ENCODE assay signal across 11 cellular contexts in the genomic region with DNA sequence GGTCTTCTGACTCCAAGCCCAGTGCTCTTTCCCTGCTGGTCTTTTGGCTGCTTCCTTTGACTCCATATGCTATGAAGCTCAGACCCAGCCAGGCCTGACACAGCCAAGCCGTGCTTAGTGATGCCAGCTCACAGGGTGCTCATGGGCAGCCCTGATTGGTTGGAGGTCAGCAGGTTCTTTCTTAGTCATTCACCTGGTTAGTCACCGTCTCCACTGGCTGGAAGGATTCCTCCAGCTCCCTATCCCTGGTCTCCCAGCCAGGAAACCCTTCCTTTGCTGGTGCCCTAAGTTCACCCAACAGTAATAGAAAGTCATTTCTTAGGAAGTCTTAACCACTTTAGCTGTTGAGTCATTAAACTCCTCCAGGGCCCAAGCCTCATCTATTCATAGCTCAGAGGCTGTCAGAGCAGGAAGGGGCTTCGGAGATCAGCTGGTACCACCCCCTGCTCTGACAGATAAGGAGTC. TPM values are rescaled to one million over a fixed set of nuclear protein-coding genes. Genes with fewer than 3 reads are reported as not detected.
A peak's percentile ranks its signal among the peaks of the same experiment; 100 is the strongest.
DNase-seq lines count a peak whose midpoint lies in the region; ATAC-seq and TF ChIP-seq lines count a peak whose summit lies in the region.
"Had no signal": no experiment of that assay in that cellular context is flagged by ENCODE, and none has a peak within 500 bp of the region (broad histone marks: within the 10 kb centered on the region; RNA-seq: fewer than 3 reads in every experiment).

No MANE protein-coding gene starts in this region.

- H3K36me3 ChIP-seq in cardiac muscle cell = no peaks in the 10 kb centered on the region

- H3K27ac ChIP-seq in cardiac muscle cell = no peak overlapping the region

- intact Hi-C loops in Right ventricle myocardium inferior (cut with DNase I) = no loop called here
- intact Hi-C loops in sciatic nerve (cut with DNase I) = no loop called here

- H3K4me1 ChIP-seq in cardiac muscle cell (ENCODE audit: low read depth) = peaks cover 37% of the 10 kb centered on the region

- TF ChIP-seq CTCF in cardiac muscle cell (IDR thresholded peaks at IDR 0.05; ENCODE audit: low read depth, low read length) = no peak
- TF ChIP-seq CTCF in fibroblast of pulmonary artery (IDR thresholded peaks at IDR 0.05; ENCODE audit: low read length, missing control alignments) = no peak

- H3K4me3 ChIP-seq in cardiac muscle cell = no peak overlapping the region
- no peak overlapping the region for H3K4me3 ChIP-seq in fibroblast of pulmonary artery (replicated peaks; ENCODE audit: low read depth, low read length)

- H3K27me3 ChIP-seq in cardiac muscle cell = peaks cover 23% of the 10 kb centered on the region

- DNase-seq in cardiac muscle cell (ENCODE audit: low read depth in 1 of 2, low spot score in 1 of 2) (peak; percentile 32 to 34), Right ventricle myocardium inferior (ENCODE audit: missing footprints) (no peak), RKO (ENCODE audit: low spot score) (peak; percentile 96), fibroblast of pulmonary artery (ENCODE audit: low read depth) (peak; percentile 46), stromal cell of bone marrow (ENCODE audit: low read depth) (peak; percentile 92), sciatic nerve (ENCODE audit: low spot score) (no peak)
- DNase-seq: Caco-2; immature natural killer cell; stimulated activated naive B cell treated with anti-CD40 and anti-IgM and Interleukin-4, amounts not matched to agents 10 μg/mL and 1 μg/mL and 100 μg/mL, for 72 hours had no signal

- ATAC-seq in Right ventricle myocardium inferior (no peak), HG02884 (IDR thresholded peaks at IDR 0.05; ENCODE audit: unreplicated experiment) (no peak), HG03354 (IDR thresholded peaks at IDR 0.05; ENCODE audit: poor library complexity, severe bottlenecking, unreplicated experiment) (no peak), sciatic nerve (no peak)
- ATAC-seq: stimulated activated naive B cell treated with anti-CD40 and anti-IgM and Interleukin-4, amounts not matched to agents 10 μg/mL and 1 μg/mL and 100 μg/mL, for 72 hours had no signal

- H3K9me3 ChIP-seq in cardiac muscle cell (ENCODE audit: low read depth) = no peaks in the 10 kb centered on the region
- H3K9me3 ChIP-seq: Caco-2 had no signal

RNA-seq across cellular contexts. Expression of gene KCNK3, which starts 3.9 kb away (rescaled TPM):
- total RNA-seq in cardiac muscle cell (2.9 and 6.2 TPM in 2 replicates), Right ventricle myocardium inferior (4.5 TPM), sciatic nerve (0.53 TPM)
- 3.1 and 3.5 TPM in 2 replicates for polyA plus RNA-seq in cardiac muscle cell
- polyA plus RNA-seq: immature natural killer cell had no signal

RNA-seq across cellular contexts. Expression of gene CIB4, which starts 55.2 kb away (rescaled TPM):
- total RNA-seq in cardiac muscle cell = 0.49 TPM in 1 of 2 replicates, not detected in the other
- polyA plus RNA-seq in cardiac muscle cell = not detected in 2 replicates
- not detected for total RNA-seq in Right ventricle myocardium inferior
- not detected for total RNA-seq in sciatic nerve
- total RNA-seq: Caco-2 had no signal
- polyA plus RNA-seq: immature natural killer cell had no signal

Comparison
In these comparisons a context has a peak if more than half of its experiments do, and no peak if none do; other contexts are left out.
1. DNase-seq: peak in cardiac muscle cell (2 of 2), RKO (single experiment), fibroblast of pulmonary artery (single experiment) and stromal cell of bone marrow (single experiment); none in Right ventricle myocardium inferior (single experiment) and sciatic nerve (single experiment).